ENCODE assay signal across 14 cellular contexts in genomic region chr2:174339971-174340399, GRCh38. TPM values are rescaled to one million over a fixed set of nuclear protein-coding genes. Genes with fewer than 3 reads are reported as not detected.
DNase-seq lines count a peak whose midpoint lies in the region; ATAC-seq and TF ChIP-seq lines count a peak whose summit lies in the region.
"Had no signal": no experiment of that assay in that cellular context is flagged by ENCODE, and none has a peak within 500 bp of the region (broad histone marks: within the 10 kb centered on the region; RNA-seq: fewer than 3 reads in every experiment).

No MANE protein-coding gene starts in this region.

- H3K4me3 ChIP-seq in AG04449 (ENCODE audit: low read depth, low read length) = peak overlapping the region; percentile 45
- no peak overlapping the region for H3K4me3 ChIP-seq in CD8-positive, alpha-beta memory T cell (ENCODE audit: low read length)
- H3K4me3 ChIP-seq in WERI-Rb-1 (ENCODE audit: low read depth, low read length) = peak overlapping the region; percentile 80
- H3K4me3 ChIP-seq: tibial nerve had no signal

- POLR2A ChIA-PET in AG04449 (lab: Yijun Ruan, JAX) = no interaction called here
- POLR2A ChIA-PET in CD8-positive, alpha-beta memory T cell (lab: Charles Lee) = interaction anchor here (1.1 kb wide), 1 partner anchor 1749 kb away, joined by 4 read pairs; no protein-coding TSS in a partner anchor
- POLR2A ChIA-PET in GM10248 (lab: Yijun Ruan, JAX) = no interaction called here

- H3K4me1 Mint-ChIP-seq in CD8-positive, alpha-beta memory T cell = peaks cover 40 to 56% (median 51%) of the 10 kb centered on the region in 3 donors
- H3K4me1 Mint-ChIP-seq in memory B cell = peaks cover 17% of the 10 kb centered on the region

- no peaks in the 10 kb centered on the region for H3K9me3 ChIP-seq in CD8-positive, alpha-beta memory T cell (ENCODE audit: low read length)
- H3K9me3 ChIP-seq in WERI-Rb-1 (ENCODE audit: severe bottlenecking) = no peaks in the 10 kb centered on the region
- H3K9me3 ChIP-seq: tibial nerve had no signal

- no peak overlapping the region for H3K27ac ChIP-seq in CD8-positive, alpha-beta memory T cell (ENCODE audit: low read depth, low read length)
- H3K27ac ChIP-seq in WERI-Rb-1 = peak overlapping the region; percentile 76
- H3K27ac ChIP-seq: epithelial cell of prostate, tibial nerve had no signal

- ATAC-seq in memory B cell (ENCODE audit: low read depth) (no peak), GM21360 (IDR thresholded peaks at IDR 0.05; ENCODE audit: unreplicated experiment) (no peak), HG02840 (IDR thresholded peaks at IDR 0.05; ENCODE audit: low FRiP score, unreplicated experiment) (no peak)

- DNase-seq in AG04449 (ENCODE audit: low read depth, low spot score) = no peak
- DNase-seq in CD8-positive, alpha-beta memory T cell = no peak
- DNase-seq in WERI-Rb-1 = peak; percentile 31
- peak in 1 of 2 donors; percentile 16 for DNase-seq in memory B cell (ENCODE audit: low spot score in 2 of 2)
- no peak for DNase-seq in DMS153 (lab: John Stamatoyannopoulos, UW)
- no peak for DNase-seq in GM10248 (ENCODE audit: extremely low spot score)
- DNase-seq: DND-41, NCI-H446 treated with DMSO at 0.1 percent for 48 hours, SHP77 treated with DMSO at 0.1 percent for 48 hours had no signal

- TF ChIP-seq CTCF in AG04449 (IDR thresholded peaks at IDR 0.05; ENCODE audit: insufficient read depth, low read length, missing control alignments) = no peak
- TF ChIP-seq CTCF in WERI-Rb-1 (IDR thresholded peaks at IDR 0.05; ENCODE audit: low read depth, low read length) = no peak
- TF ChIP-seq CTCF in GM10248 (IDR thresholded peaks at IDR 0.05; ENCODE audit: control extremely low read depth, extremely low read depth, low read depth, missing control alignments) = no peak

- H3K36me3 ChIP-seq in CD8-positive, alpha-beta memory T cell (ENCODE audit: insufficient read depth, low read length) = no peaks in the 10 kb centered on the region
- H3K36me3 ChIP-seq in WERI-Rb-1 = peaks cover 20% of the 10 kb centered on the region
- H3K36me3 ChIP-seq: tibial nerve had no signal

- CTCF ChIA-PET in AG04449 (lab: Yijun Ruan, JAX) (interaction anchor here (0.8 to 2.6 kb wide), 8 partner anchors 14 to 938 kb away, joined by 3 to 36 read pairs (median 4); no protein-coding TSS in a partner anchor), GM10248 (lab: Yijun Ruan, JAX) (interaction anchor here (1.5 to 2.9 kb wide), 7 partner anchors 9 to 1312 kb away, joined by 3 to 53 read pairs (median 13); no protein-coding TSS in a partner anchor)
- CTCF ChIA-PET in CD8-positive, alpha-beta memory T cell (lab: Charles Lee) = interaction anchor here (1.4 to 2.9 kb wide), 2 partner anchors 15 to 938 kb away, joined by 4 to 47 read pairs; no protein-coding TSS in a partner anchor

- H3K27me3 Mint-ChIP-seq in CD8-positive, alpha-beta memory T cell = peaks cover 69 to 70% of the 10 kb centered on the region in 2 donors
- H3K27me3 Mint-ChIP-seq in memory B cell = peaks cover 15% of the 10 kb centered on the region

- H3K4me3 Mint-ChIP-seq in CD8-positive, alpha-beta memory T cell = peak overlapping the region in 4 of 7 donors; percentile 11 to 37 (median 25)
- H3K4me3 Mint-ChIP-seq in memory B cell = no peak overlapping the region

- peaks cover 55% of the 10 kb centered on the region for H3K4me1 ChIP-seq in CD8-positive, alpha-beta memory T cell (ENCODE audit: insufficient read depth, low read length)

- peaks cover 0 to 13% (median 6%) of the 10 kb centered on the region in 5 donors for H3K9me3 Mint-ChIP-seq in CD8-positive, alpha-beta memory T cell
- no peaks in the 10 kb centered on the region for H3K9me3 Mint-ChIP-seq in memory B cell

- H3K27ac Mint-ChIP-seq in CD8-positive, alpha-beta memory T cell = peak overlapping the region in 2 of 8 donors; percentile 50 to 66
- peak overlapping the region; percentile 76 for H3K27ac Mint-ChIP-seq in memory B cell

- H3K27me3 ChIP-seq in CD8-positive, alpha-beta memory T cell (ENCODE audit: insufficient read depth, low read length, poor library complexity, severe bottlenecking) = peaks cover 89% of the 10 kb centered on the region
- peaks cover 9% of the 10 kb centered on the region for H3K27me3 ChIP-seq in WERI-Rb-1 (ENCODE audit: insufficient read depth, low read depth, severe bottlenecking)

- peaks cover 0 to 2% (median 2%) of the 10 kb centered on the region in 3 donors for H3K36me3 Mint-ChIP-seq in CD8-positive, alpha-beta memory T cell
- no peaks in the 10 kb centered on the region for H3K36me3 Mint-ChIP-seq in memory B cell

RNA-seq across cellular contexts. Expression of gene SP9, which starts 5.2 kb away (rescaled TPM):
- not detected for total RNA-seq in CD8-positive, alpha-beta memory T cell
- polyA plus RNA-seq in CD8-positive, alpha-beta memory T cell = not detected
- total RNA-seq: tibial nerve had no signal
- polyA plus RNA-seq: keratinocyte had no signal

RNA-seq across cellular contexts. Expression of gene SCRN3, which starts 55.5 kb away (rescaled TPM):
- 10 to 100 TPM; 15.8 to 16.0 TPM for total RNA-seq in CD8-positive, alpha-beta memory T cell
- 10.2 TPM for polyA plus RNA-seq in CD8-positive, alpha-beta memory T cell
